Comparison of ENCODE assay signal across 27 cellular contexts in the genomic region with DNA sequence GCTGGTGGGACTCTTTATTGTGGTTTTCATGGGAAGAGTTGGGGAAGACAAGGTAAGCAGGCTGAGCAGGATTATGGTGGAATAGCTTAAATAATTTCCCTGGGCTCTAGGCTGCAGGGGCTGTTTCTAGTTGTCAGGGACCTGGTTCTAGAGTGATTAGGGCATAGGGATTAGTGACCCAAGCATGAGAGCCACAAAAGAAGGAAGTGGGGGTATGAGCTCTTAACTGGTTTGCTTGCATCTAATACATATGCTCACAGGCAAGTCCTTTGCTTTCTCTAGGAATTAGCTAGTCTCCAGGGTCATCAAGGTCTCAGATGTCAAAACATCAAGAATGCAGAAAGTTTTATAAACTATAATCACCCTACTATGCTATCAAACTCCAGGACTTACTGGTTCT.
"Had no signal": no experiment of that assay in that cellular context is flagged by ENCODE, and none has a peak within 500 bp of the region (broad histone marks: within the 10 kb centered on the region; RNA-seq: fewer than 3 reads in every experiment).

No MANE protein-coding gene starts in this region.

- DNase-seq: activated B cell treated with CpG ODN at 0.5 μM for 24 hours; activated CD4-positive, alpha-beta memory T cell treated with anti-CD3 and anti-CD28 coated beads for 36 hours; activated CD4-positive, alpha-beta T cell treated with anti-CD3 and anti-CD28 coated beads for 36 hours; activated CD4-positive, alpha-beta T cell treated with anti-CD3 and anti-CD28 coated beads, Interleukin-2, amount 10 ng/mL, durations not matched to agents 24 days and 14 days; activated CD4-positive, CD25-positive, alpha-beta regulatory T cell treated with anti-CD3 and anti-CD28 coated beads, Interleukin-2, amount 50 U/mL, for 72 hours; activated CD8-positive, alpha-beta memory T cell treated with anti-CD3 and anti-CD28 coated beads, Interleukin-2, amount 10 ng/mL, durations not matched to agents 7 days and 5 days; activated CD8-positive, alpha-beta memory T cell treated with anti-CD3 and anti-CD28 coated beads, Interleukin-2, amount 50 U/mL, for 4 hours; activated CD8-positive, alpha-beta T cell treated with anti-CD3 and anti-CD28 coated beads, Interleukin-2, amount 10 ng/mL, durations not matched to agents 7 days and 5 days; activated effector memory CD4-positive, alpha-beta T cell treated with anti-CD3 and anti-CD28 coated beads, Interleukin-2, amount 50 U/mL, for 16 hours; activated naive CD4-positive, alpha-beta T cell treated with anti-CD3 and anti-CD28 coated beads for 36 hours; activated naive CD8-positive, alpha-beta T cell treated with anti-CD3 and anti-CD28 coated beads for 36 hours; activated naive CD8-positive, alpha-beta T cell treated with anti-CD3 and anti-CD28 coated beads, Interleukin-2, amount 50 U/mL, for 24 hours; activated T-cell treated with anti-CD3 and anti-CD28 coated beads, Interleukin-2, amount 50 U/mL, for 1 hour; activated T-cell treated with anti-CD3 and anti-CD28 coated beads, Interleukin-2, amount 50 U/mL, for 48 hours; central memory CD4-positive, alpha-beta T cell; cerebellar nuclear complex; colonic mucosa; effector CD8-positive, alpha-beta T cell; esophagus squamous epithelium; foreskin melanocyte; head of caudate nucleus; hippocampal formation; T-helper 2 cell; WERI-Rb-1 had no signal

- FAIRE-seq: endometrium, endothelial cell of umbilical vein had no signal

- ATAC-seq: activated CD4-positive, alpha-beta T cell treated with anti-CD3 and anti-CD28 coated beads for 36 hours; activated CD8-positive, alpha-beta memory T cell treated with anti-CD3 and anti-CD28 coated beads, Interleukin-2, amount 10 ng/mL, durations not matched to agents 7 days and 5 days; activated CD8-positive, alpha-beta T cell treated with anti-CD3 and anti-CD28 coated beads, Interleukin-2, amount 10 ng/mL, durations not matched to agents 7 days and 5 days; activated naive CD8-positive, alpha-beta T cell treated with anti-CD3 and anti-CD28 coated beads, Interleukin-2, amount 50 U/mL, for 24 hours; gastroesophageal sphincter had no signal
